Comparison of ENCODE assay signal across 1 cellular context in the genomic region with DNA sequence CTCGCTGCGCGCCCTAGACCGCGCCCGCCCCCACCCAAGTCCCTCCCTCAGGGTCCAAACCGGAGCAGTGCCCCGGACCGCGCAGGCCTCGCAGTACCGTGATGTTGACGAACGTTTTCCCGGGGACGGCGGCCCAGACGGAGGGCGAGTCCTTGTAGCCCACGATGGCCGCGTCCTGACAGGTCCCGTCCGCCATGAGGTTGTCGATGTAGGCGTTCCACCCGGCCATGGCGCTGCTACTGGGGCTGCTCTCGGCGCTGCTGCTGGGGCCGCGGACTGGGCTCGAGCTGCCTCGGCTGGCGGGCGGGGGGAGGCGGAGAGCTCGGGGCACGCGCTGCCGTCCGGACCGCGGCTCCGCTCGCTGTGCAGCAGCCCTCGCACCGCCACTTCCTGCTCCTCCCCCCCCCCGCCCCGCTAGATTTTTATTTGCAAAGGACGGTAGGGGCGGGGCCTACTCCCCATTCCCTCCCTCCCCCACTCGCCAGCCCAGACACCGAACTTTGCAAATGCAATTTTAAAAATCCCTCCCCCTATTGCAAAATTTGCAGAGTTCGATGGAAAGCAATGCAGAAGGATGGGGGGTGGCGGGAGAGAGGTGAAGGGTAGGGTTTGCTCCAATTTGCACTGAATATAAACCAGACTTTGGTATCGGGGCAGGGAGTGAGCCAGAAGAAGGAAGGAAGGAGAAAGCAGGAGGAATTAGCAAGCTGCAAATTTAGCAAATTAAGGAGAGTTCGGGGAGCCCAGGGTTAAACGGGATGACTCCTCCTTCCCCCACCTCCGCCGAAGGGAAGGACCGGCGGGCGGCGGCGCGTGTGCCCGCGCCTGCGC.
TF ChIP-seq lines count a peak whose summit lies in the region.

A gene (minus strand): TSS at position 365 of the 831 bp plus-strand sequence. CDS start 136 bp downstream, at position 229.

TF ChIP-seq in HepG2, 621 proteins besides CTCF, POLR2A, EP300 and RAD21 (continued from another document and continues in another):
- TF ChIP-seq, protein P1, sequence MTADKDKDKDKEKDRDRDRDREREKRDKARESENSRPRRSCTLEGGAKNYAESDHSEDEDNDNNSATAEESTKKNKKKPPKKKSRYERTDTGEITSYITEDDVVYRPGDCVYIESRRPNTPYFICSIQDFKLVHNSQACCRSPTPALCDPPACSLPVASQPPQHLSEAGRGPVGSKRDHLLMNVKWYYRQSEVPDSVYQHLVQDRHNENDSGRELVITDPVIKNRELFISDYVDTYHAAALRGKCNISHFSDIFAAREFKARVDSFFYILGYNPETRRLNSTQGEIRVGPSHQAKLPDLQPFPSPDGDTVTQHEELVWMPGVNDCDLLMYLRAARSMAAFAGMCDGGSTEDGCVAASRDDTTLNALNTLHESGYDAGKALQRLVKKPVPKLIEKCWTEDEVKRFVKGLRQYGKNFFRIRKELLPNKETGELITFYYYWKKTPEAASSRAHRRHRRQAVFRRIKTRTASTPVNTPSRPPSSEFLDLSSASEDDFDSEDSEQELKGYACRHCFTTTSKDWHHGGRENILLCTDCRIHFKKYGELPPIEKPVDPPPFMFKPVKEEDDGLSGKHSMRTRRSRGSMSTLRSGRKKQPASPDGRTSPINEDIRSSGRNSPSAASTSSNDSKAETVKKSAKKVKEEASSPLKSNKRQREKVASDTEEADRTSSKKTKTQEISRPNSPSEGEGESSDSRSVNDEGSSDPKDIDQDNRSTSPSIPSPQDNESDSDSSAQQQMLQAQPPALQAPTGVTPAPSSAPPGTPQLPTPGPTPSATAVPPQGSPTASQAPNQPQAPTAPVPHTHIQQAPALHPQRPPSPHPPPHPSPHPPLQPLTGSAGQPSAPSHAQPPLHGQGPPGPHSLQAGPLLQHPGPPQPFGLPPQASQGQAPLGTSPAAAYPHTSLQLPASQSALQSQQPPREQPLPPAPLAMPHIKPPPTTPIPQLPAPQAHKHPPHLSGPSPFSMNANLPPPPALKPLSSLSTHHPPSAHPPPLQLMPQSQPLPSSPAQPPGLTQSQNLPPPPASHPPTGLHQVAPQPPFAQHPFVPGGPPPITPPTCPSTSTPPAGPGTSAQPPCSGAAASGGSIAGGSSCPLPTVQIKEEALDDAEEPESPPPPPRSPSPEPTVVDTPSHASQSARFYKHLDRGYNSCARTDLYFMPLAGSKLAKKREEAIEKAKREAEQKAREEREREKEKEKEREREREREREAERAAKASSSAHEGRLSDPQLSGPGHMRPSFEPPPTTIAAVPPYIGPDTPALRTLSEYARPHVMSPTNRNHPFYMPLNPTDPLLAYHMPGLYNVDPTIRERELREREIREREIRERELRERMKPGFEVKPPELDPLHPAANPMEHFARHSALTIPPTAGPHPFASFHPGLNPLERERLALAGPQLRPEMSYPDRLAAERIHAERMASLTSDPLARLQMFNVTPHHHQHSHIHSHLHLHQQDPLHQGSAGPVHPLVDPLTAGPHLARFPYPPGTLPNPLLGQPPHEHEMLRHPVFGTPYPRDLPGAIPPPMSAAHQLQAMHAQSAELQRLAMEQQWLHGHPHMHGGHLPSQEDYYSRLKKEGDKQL (CRISPR knock-in tag; IDR thresholded peaks at IDR 0.05; ENCODE audit: low read depth), result no peak
- TF ChIP-seq ZSCAN20 (CRISPR knock-in tag; IDR thresholded peaks at IDR 0.05; ENCODE audit: borderline replicate concordance), result 0 out of 2 replicates have a peak, but pooled peaks have one; percentile 49
- TF ChIP-seq FOXJ3 (CRISPR knock-in tag; IDR thresholded peaks at IDR 0.05; ENCODE audit: borderline replicate concordance), result no peak
- no peak for TF ChIP-seq TARDBP (CRISPR knock-in tag; IDR thresholded peaks at IDR 0.05)
- TF ChIP-seq, protein P2, sequence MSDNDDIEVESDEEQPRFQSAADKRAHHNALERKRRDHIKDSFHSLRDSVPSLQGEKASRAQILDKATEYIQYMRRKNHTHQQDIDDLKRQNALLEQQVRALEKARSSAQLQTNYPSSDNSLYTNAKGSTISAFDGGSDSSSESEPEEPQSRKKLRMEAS (IDR thresholded peaks at IDR 0.05), result peak; percentile 68; the same call in 1 of the 2 replicates
- TF ChIP-seq SP2 (CRISPR knock-in tag; IDR thresholded peaks at IDR 0.05), result peak; percentile 56; the same call in 1 of the 2 replicates
- no peak for TF ChIP-seq ZNF782 (CRISPR knock-in tag; IDR thresholded peaks at IDR 0.05; ENCODE audit: borderline replicate concordance)
- TF ChIP-seq ZNF572 (CRISPR knock-in tag; IDR thresholded peaks at IDR 0.05), result 0 out of 2 replicates have a peak, but pooled peaks have one; percentile 15
- TF ChIP-seq ZNF746 (CRISPR knock-in tag; IDR thresholded peaks at IDR 0.05), result peak; percentile 54; the same call in 1 of the 2 replicates
- TF ChIP-seq, protein P3, sequence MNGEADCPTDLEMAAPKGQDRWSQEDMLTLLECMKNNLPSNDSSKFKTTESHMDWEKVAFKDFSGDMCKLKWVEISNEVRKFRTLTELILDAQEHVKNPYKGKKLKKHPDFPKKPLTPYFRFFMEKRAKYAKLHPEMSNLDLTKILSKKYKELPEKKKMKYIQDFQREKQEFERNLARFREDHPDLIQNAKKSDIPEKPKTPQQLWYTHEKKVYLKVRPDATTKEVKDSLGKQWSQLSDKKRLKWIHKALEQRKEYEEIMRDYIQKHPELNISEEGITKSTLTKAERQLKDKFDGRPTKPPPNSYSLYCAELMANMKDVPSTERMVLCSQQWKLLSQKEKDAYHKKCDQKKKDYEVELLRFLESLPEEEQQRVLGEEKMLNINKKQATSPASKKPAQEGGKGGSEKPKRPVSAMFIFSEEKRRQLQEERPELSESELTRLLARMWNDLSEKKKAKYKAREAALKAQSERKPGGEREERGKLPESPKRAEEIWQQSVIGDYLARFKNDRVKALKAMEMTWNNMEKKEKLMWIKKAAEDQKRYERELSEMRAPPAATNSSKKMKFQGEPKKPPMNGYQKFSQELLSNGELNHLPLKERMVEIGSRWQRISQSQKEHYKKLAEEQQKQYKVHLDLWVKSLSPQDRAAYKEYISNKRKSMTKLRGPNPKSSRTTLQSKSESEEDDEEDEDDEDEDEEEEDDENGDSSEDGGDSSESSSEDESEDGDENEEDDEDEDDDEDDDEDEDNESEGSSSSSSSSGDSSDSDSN (CRISPR knock-in tag; IDR thresholded peaks at IDR 0.05), result peak; percentile 73; the same call in 1 of the 2 replicates
- peak; percentile 87 for TF ChIP-seq ELF3 (CRISPR knock-in tag; IDR thresholded peaks at IDR 0.05)
- TF ChIP-seq, protein P4, sequence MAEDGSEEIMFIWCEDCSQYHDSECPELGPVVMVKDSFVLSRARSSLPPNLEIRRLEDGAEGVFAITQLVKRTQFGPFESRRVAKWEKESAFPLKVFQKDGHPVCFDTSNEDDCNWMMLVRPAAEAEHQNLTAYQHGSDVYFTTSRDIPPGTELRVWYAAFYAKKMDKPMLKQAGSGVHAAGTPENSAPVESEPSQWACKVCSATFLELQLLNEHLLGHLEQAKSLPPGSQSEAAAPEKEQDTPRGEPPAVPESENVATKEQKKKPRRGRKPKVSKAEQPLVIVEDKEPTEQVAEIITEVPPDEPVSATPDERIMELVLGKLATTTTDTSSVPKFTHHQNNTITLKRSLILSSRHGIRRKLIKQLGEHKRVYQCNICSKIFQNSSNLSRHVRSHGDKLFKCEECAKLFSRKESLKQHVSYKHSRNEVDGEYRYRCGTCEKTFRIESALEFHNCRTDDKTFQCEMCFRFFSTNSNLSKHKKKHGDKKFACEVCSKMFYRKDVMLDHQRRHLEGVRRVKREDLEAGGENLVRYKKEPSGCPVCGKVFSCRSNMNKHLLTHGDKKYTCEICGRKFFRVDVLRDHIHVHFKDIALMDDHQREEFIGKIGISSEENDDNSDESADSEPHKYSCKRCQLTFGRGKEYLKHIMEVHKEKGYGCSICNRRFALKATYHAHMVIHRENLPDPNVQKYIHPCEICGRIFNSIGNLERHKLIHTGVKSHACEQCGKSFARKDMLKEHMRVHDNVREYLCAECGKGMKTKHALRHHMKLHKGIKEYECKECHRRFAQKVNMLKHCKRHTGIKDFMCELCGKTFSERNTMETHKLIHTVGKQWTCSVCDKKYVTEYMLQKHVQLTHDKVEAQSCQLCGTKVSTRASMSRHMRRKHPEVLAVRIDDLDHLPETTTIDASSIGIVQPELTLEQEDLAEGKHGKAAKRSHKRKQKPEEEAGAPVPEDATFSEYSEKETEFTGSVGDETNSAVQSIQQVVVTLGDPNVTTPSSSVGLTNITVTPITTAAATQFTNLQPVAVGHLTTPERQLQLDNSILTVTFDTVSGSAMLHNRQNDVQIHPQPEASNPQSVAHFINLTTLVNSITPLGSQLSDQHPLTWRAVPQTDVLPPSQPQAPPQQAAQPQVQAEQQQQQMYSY (CRISPR knock-in tag; IDR thresholded peaks at IDR 0.05), result peak; percentile 45; the same call in 1 of the 2 replicates
- peak; percentile 54 for TF ChIP-seq ETV5 (CRISPR knock-in tag; IDR thresholded peaks at IDR 0.05; ENCODE audit: borderline replicate concordance)
- peak; percentile 75 for TF ChIP-seq HOXD1 (CRISPR knock-in tag; IDR thresholded peaks at IDR 0.05)
- TF ChIP-seq FOSL1 (CRISPR knock-in tag; IDR thresholded peaks at IDR 0.05; ENCODE audit: borderline replicate concordance), result no peak
- no peak for TF ChIP-seq ZNF510 (CRISPR knock-in tag; IDR thresholded peaks at IDR 0.05; ENCODE audit: low read depth)
- peak; percentile 72; the same call in 1 of the 2 replicates for TF ChIP-seq AKAP8 (CRISPR knock-in tag; IDR thresholded peaks at IDR 0.05)
- peak; percentile 42; the same call in 1 of the 2 replicates for TF ChIP-seq NR2F6 (IDR thresholded peaks at IDR 0.05)
- no peak; the same call in 1 of the 2 replicates for TF ChIP-seq NR2F6 (CRISPR knock-in tag; IDR thresholded peaks at IDR 0.05)
- TF ChIP-seq ZNF607 (CRISPR knock-in tag; IDR thresholded peaks at IDR 0.05; ENCODE audit: borderline replicate concordance), result peak; percentile 91
- TF ChIP-seq, protein P5, sequence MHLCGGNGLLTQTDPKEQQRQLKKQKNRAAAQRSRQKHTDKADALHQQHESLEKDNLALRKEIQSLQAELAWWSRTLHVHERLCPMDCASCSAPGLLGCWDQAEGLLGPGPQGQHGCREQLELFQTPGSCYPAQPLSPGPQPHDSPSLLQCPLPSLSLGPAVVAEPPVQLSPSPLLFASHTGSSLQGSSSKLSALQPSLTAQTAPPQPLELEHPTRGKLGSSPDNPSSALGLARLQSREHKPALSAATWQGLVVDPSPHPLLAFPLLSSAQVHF (CRISPR knock-in tag; IDR thresholded peaks at IDR 0.05), result 0 out of 2 replicates have a peak, but pooled peaks have one; percentile 45
- no peak for TF ChIP-seq EED (CRISPR knock-in tag; IDR thresholded peaks at IDR 0.05)
- 0 out of 2 replicates have a peak, but pooled peaks have one; percentile 10 for TF ChIP-seq ZNF605 (CRISPR knock-in tag; IDR thresholded peaks at IDR 0.05)
- TF ChIP-seq TAF1 (CRISPR knock-in tag; IDR thresholded peaks at IDR 0.05), result peak; percentile 81
- TF ChIP-seq HOXA5 (CRISPR knock-in tag; IDR thresholded peaks at IDR 0.05), result no peak; the same call in 1 of the 2 replicates
- TF ChIP-seq ZNF660 (CRISPR knock-in tag; IDR thresholded peaks at IDR 0.05; ENCODE audit: borderline replicate concordance, low read depth), result no peak
- TF ChIP-seq, protein P6, sequence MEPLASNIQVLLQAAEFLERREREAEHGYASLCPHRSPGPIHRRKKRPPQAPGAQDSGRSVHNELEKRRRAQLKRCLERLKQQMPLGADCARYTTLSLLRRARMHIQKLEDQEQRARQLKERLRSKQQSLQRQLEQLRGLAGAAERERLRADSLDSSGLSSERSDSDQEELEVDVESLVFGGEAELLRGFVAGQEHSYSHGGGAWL (CRISPR knock-in tag; IDR thresholded peaks at IDR 0.05), result peak; percentile 57; the same call in 1 of the 2 replicates
- TF ChIP-seq PRPF4 (IDR thresholded peaks at IDR 0.05; ENCODE audit: low read depth, low read length, poor library complexity, severe bottlenecking), result peak; percentile 37
- TF ChIP-seq, protein P7, sequence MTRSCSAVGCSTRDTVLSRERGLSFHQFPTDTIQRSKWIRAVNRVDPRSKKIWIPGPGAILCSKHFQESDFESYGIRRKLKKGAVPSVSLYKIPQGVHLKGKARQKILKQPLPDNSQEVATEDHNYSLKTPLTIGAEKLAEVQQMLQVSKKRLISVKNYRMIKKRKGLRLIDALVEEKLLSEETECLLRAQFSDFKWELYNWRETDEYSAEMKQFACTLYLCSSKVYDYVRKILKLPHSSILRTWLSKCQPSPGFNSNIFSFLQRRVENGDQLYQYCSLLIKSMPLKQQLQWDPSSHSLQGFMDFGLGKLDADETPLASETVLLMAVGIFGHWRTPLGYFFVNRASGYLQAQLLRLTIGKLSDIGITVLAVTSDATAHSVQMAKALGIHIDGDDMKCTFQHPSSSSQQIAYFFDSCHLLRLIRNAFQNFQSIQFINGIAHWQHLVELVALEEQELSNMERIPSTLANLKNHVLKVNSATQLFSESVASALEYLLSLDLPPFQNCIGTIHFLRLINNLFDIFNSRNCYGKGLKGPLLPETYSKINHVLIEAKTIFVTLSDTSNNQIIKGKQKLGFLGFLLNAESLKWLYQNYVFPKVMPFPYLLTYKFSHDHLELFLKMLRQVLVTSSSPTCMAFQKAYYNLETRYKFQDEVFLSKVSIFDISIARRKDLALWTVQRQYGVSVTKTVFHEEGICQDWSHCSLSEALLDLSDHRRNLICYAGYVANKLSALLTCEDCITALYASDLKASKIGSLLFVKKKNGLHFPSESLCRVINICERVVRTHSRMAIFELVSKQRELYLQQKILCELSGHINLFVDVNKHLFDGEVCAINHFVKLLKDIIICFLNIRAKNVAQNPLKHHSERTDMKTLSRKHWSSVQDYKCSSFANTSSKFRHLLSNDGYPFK (CRISPR knock-in tag; IDR thresholded peaks at IDR 0.05; ENCODE audit: borderline replicate concordance), result no peak
- TF ChIP-seq RBM39 (IDR thresholded peaks at IDR 0.05; ENCODE audit: low read depth, low read length, poor library complexity, severe bottlenecking), result peak; percentile 82
- peak; percentile 87 for TF ChIP-seq RBFOX2 (IDR thresholded peaks at IDR 0.05; ENCODE audit: low read depth, low read length)
- TF ChIP-seq, protein P8, sequence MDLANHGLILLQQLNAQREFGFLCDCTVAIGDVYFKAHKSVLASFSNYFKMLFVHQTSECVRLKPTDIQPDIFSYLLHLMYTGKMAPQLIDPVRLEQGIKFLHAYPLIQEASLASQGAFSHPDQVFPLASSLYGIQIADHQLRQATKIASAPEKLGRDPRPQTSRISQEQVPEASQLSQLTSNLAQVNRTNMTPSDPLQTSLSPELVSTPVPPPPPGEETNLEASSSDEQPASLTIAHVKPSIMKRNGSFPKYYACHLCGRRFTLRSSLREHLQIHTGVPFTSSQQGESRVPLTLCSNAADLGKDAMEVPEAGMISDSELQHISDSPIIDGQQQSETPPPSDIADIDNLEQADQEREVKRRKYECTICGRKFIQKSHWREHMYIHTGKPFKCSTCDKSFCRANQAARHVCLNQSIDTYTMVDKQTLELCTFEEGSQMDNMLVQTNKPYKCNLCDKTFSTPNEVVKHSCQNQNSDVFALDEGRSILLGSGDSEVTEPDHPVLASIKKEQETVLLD (CRISPR knock-in tag; IDR thresholded peaks at IDR 0.05; ENCODE audit: low read depth), result peak; percentile 85
- TF ChIP-seq ZNF33B (CRISPR knock-in tag; IDR thresholded peaks at IDR 0.05), result 0 out of 2 replicates have a peak, but pooled peaks have one; percentile 34
- TF ChIP-seq, protein P9, sequence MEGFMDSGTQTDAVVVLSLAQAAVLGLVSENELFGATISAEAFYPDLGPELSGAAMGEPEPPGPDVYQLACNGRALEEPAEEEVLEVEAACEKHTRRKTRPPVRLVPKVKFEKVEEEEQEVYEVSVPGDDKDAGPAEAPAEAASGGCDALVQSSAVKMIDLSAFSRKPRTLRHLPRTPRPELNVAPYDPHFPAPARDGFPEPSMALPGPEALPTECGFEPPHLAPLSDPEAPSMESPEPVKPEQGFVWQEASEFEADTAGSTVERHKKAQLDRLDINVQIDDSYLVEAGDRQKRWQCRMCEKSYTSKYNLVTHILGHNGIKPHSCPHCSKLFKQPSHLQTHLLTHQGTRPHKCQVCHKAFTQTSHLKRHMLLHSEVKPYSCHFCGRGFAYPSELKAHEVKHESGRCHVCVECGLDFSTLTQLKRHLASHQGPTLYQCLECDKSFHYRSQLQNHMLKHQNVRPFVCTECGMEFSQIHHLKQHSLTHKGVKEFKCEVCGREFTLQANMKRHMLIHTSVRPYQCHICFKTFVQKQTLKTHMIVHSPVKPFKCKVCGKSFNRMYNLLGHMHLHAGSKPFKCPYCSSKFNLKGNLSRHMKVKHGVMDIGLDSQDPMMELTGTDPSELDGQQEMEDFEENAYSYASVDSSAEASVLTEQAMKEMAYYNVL (CRISPR knock-in tag; IDR thresholded peaks at IDR 0.05; ENCODE audit: borderline replicate concordance), result no peak
